8 cellular contexts compared by ENCODE assay signal in genomic region chr19:15551183-15552004, GRCh38. TPM values are rescaled to one million over a fixed set of nuclear protein-coding genes. Genes with fewer than 3 reads are reported as not detected.
DNase-seq lines count a peak whose midpoint lies in the region; ATAC-seq and TF ChIP-seq lines count a peak whose summit lies in the region.

No MANE protein-coding gene starts in this region.

- peak; percentile 11 for DNase-seq in COLO668 (lab: John Stamatoyannopoulos, UW; ENCODE audit: unreplicated experiment)
- DNase-seq in NCI-H2196 (lab: John Stamatoyannopoulos, UW; ENCODE audit: unreplicated experiment), result peak; percentile 76
- DNase-seq in activated T-cell treated with anti-CD3 and anti-CD28 coated beads, Interleukin-2, amount 50 U/mL, for 4 hours, result peak; percentile 67
- no peak for DNase-seq in right atrium auricular region (ENCODE audit: low spot score)
- peak; percentile 71 for DNase-seq in stimulated activated CD4-positive, alpha-beta T cell treated with anti-CD3 and anti-CD28 coated beads, Interleukin-4, amount 100 ng/mL, for 1 hour
- DNase-seq in endothelial cell (ENCODE audit: low spot score), result no peak
- DNase-seq in cerebellum (ENCODE audit: low spot score), result no peak

- H3K4me1 ChIP-seq in right atrium auricular region, result peaks cover 0 to 23% of the 10 kb centered on the region in 2 donors

- H3K27ac Mint-ChIP-seq in endothelial cell (ENCODE audit: unreplicated experiment), result no peak overlapping the region

- H3K4me3 Mint-ChIP-seq in activated T-cell treated with anti-CD3 and anti-CD28 coated beads, Interleukin-2, amount 50 U/mL, for 4 hours, result peak overlapping the region; percentile 78
- no peak overlapping the region for H3K4me3 Mint-ChIP-seq in endothelial cell (ENCODE audit: unreplicated experiment)

- TF ChIP-seq CTCF in right atrium auricular region (IDR thresholded peaks at IDR 0.05), result no peak
- TF ChIP-seq CTCF in endothelial cell (IDR thresholded peaks at IDR 0.05; ENCODE audit: unreplicated experiment), result no peak

- no peak overlapping the region for H3K27ac ChIP-seq in right atrium auricular region

- no peaks in the 10 kb centered on the region for H3K36me3 ChIP-seq in right atrium auricular region

- H3K9me3 ChIP-seq in right atrium auricular region, result no peaks in the 10 kb centered on the region

- H3K9me3 Mint-ChIP-seq in activated T-cell treated with anti-CD3 and anti-CD28 coated beads, Interleukin-2, amount 50 U/mL, for 4 hours, result no peaks in the 10 kb centered on the region
- H3K9me3 Mint-ChIP-seq in endothelial cell (ENCODE audit: unreplicated experiment), result peaks cover 22% of the 10 kb centered on the region

- ATAC-seq in activated T-cell treated with anti-CD3 and anti-CD28 coated beads, Interleukin-2, amount 50 U/mL, for 4 hours, result peak; percentile 36 to 38
- no peak for ATAC-seq in HG02840 (IDR thresholded peaks at IDR 0.05; ENCODE audit: low FRiP score, unreplicated experiment)

- no peaks in the 10 kb centered on the region for H3K27me3 ChIP-seq in right atrium auricular region

- peak overlapping the region; percentile 9 to 46 for H3K4me3 ChIP-seq in right atrium auricular region

- H3K36me3 Mint-ChIP-seq in activated T-cell treated with anti-CD3 and anti-CD28 coated beads, Interleukin-2, amount 50 U/mL, for 4 hours (ENCODE audit: insufficient read depth), result no peaks in the 10 kb centered on the region
- peaks cover 12% of the 10 kb centered on the region for H3K36me3 Mint-ChIP-seq in endothelial cell (ENCODE audit: low read depth, unreplicated experiment)

- peaks cover 24% of the 10 kb centered on the region for H3K4me1 Mint-ChIP-seq in activated T-cell treated with anti-CD3 and anti-CD28 coated beads, Interleukin-2, amount 50 U/mL, for 4 hours (ENCODE audit: low read depth)
- no peaks in the 10 kb centered on the region for H3K4me1 Mint-ChIP-seq in endothelial cell (ENCODE audit: unreplicated experiment)

- H3K27me3 Mint-ChIP-seq in activated T-cell treated with anti-CD3 and anti-CD28 coated beads, Interleukin-2, amount 50 U/mL, for 4 hours (ENCODE audit: low read depth), result no peaks in the 10 kb centered on the region
- peaks cover 12% of the 10 kb centered on the region for H3K27me3 Mint-ChIP-seq in endothelial cell (ENCODE audit: unreplicated experiment)

RNA-seq across cellular contexts. Expression of gene CYP4F22, which starts 43.1 kb away (rescaled TPM):
- under 1 TPM; 0.57 to 0.82 (median 0.78) TPM for total RNA-seq in activated T-cell treated with anti-CD3 and anti-CD28 coated beads, Interleukin-2, amount 50 U/mL, for 4 hours
- total RNA-seq in right atrium auricular region, result not detected
- not detected for total RNA-seq in endothelial cell (ENCODE audit: unreplicated experiment)
- total RNA-seq in cerebellum, result not detected

Comparison
In these comparisons a context has a peak if more than half of its experiments do, and no peak if none do; other contexts are left out.
1. DNase-seq: peak in COLO668 (single experiment), NCI-H2196 (single experiment), activated T-cell treated with anti-CD3 and anti-CD28 coated beads, Interleukin-2, amount 50 U/mL, for 4 hours (single experiment) and stimulated activated CD4-positive, alpha-beta T cell treated with anti-CD3 and anti-CD28 coated beads, Interleukin-4, amount 100 ng/mL, for 1 hour (single experiment); none in right atrium auricular region (single experiment), endothelial cell (single experiment) and cerebellum (single experiment).